Comparison of ENCODE assay signal across 8 cellular contexts in genomic region chr20:62900052-62900691, GRCh38. TPM values are rescaled to one million over a fixed set of nuclear protein-coding genes. Genes with fewer than 3 reads are reported as not detected.
DNase-seq lines count a peak whose midpoint lies in the region; ATAC-seq and TF ChIP-seq lines count a peak whose summit lies in the region.

No MANE protein-coding gene starts in this region.

- peak overlapping the region; percentile 19 for H3K27ac ChIP-seq in A673 (ENCODE audit: low read depth, low read length, poor library complexity, severe bottlenecking)

- peak; percentile 81 for DNase-seq in A673 (ENCODE audit: low spot score)
- peak; percentile 55 to 79 for DNase-seq in NCI-H524 (lab: John Stamatoyannopoulos, UW)
- peak; percentile 67 to 69 for DNase-seq in activated CD4-positive, alpha-beta T cell treated with anti-CD3 and anti-CD28 coated beads, Interleukin-2, amount 50 U/mL, for 4 hours
- DNase-seq in dermis blood vessel endothelial cell = peak; percentile 84
- peak; percentile 72 to 95 for DNase-seq in lower leg skin (ENCODE audit: low spot score in 2 of 2)
- peak; percentile 66 to 67 for DNase-seq in stimulated activated CD4-positive, alpha-beta T cell treated with anti-CD3 and anti-CD28 coated beads, Interleukin-4, amount 100 ng/mL, for 4 hours

- no peaks in the 10 kb centered on the region for H3K27me3 ChIP-seq in A673 (replicated peaks; ENCODE audit: insufficient read depth, low read depth, low read length, poor library complexity)

- CTCF ChIA-PET in A673 (lab: Charles Lee) = no interaction called here

- peaks cover 16% of the 10 kb centered on the region for H3K4me1 ChIP-seq in A673 (ENCODE audit: insufficient read depth, low read length, poor library complexity, severe bottlenecking)

- ATAC-seq in GM18868 (IDR thresholded peaks at IDR 0.05; ENCODE audit: unreplicated experiment) (peak; percentile 81), HG03280 (IDR thresholded peaks at IDR 0.05; ENCODE audit: unreplicated experiment) (peak; percentile 92)

- peaks cover 64% of the 10 kb centered on the region for H3K36me3 ChIP-seq in A673 (ENCODE audit: insufficient read depth, low read length, poor library complexity, severe bottlenecking)

- TF ChIP-seq CTCF in A673 (conservative IDR thresholded peaks at IDR 0.05; ENCODE audit: low read depth, low read length) (peak; percentile 89), lower leg skin (IDR thresholded peaks at IDR 0.05) (peak in 1 of 3 donors; percentile 95)

- TF ChIP-seq POLR2A in lower leg skin (IDR thresholded peaks at IDR 0.05) = no peak

- no TSS peak for BruUV-seq in A673 (replicated peaks; lab: Mats Ljungman, UMichigan)

- H3K9me3 ChIP-seq in A673 (ENCODE audit: low read depth, low read length, poor library complexity, severe bottlenecking) = no peaks in the 10 kb centered on the region

- no peak overlapping the region for H3K4me3 ChIP-seq in A673 (ENCODE audit: low read depth, low read length, poor library complexity, severe bottlenecking)
- H3K4me3 ChIP-seq in lower leg skin (ENCODE audit: low read depth, poor library complexity, severe bottlenecking) = no peak overlapping the region

- POLR2A ChIA-PET in A673 (lab: Charles Lee; ENCODE audit: low non-redundant PET) = no interaction called here

- 0% methylated on average over 4 to 8 of the region's 11 CpGs for WGBS in lower leg skin, 2 donors

- intact Hi-C loops in A673 (cut with micrococcal nuclease; ENCODE audit: unreplicated experiment) (loop anchor here (5.0 kb wide), 1 partner anchor 107 kb away; the partner anchor contains the start of gene BHLHE23), lower leg skin (cut with DNase I; ENCODE audit: low total_unique reads) (no loop called here)

RNA-seq across cellular contexts. Expression of gene DIDO1, which starts 26.1 kb away (rescaled TPM):
- 61.7 and 64.4 TPM in 2 replicates for total RNA-seq in A673 (2021)
- 47.5 and 56.2 TPM in 2 replicates for total RNA-seq in dermis blood vessel endothelial cell
- 100 to 1,000 TPM in 1 of 4 donors, 10 to 100 TPM in 3; 54.2 to 105 (median 70.7) TPM for total RNA-seq in lower leg skin

RNA-seq across cellular contexts. Expression of gene GID8, which starts 37.8 kb away (rescaled TPM):
- total RNA-seq in A673 (2021) (40.2 and 42.0 TPM in 2 replicates), dermis blood vessel endothelial cell (43.4 and 43.7 TPM in 2 replicates), lower leg skin (10 to 100 TPM; 39.6 to 59.3 (median 44.2) TPM)

RNA-seq across cellular contexts. Expression of gene TCFL5, which starts 38.5 kb away (rescaled TPM):
- total RNA-seq in A673 (2021) (13.9 and 16.1 TPM in 2 replicates), dermis blood vessel endothelial cell (14.1 and 14.8 TPM in 2 replicates), lower leg skin (10 to 100 TPM; 12.1 to 13.9 (median 13.1) TPM)

RNA-seq across cellular contexts. Expression of gene SLC17A9, which starts 52.3 kb away (rescaled TPM):
- total RNA-seq in A673 (2021) (0.17 TPM in 1 of 2 replicates, not detected in the other), dermis blood vessel endothelial cell (9.0 and 11.8 TPM in 2 replicates), lower leg skin (1 to 10 TPM in 2 of 4 donors, under 1 TPM in 2; 0.46 to 1.1 (median 0.73) TPM)
